Comparison of ENCODE assay signal across 14 cellular contexts in the genomic region with DNA sequence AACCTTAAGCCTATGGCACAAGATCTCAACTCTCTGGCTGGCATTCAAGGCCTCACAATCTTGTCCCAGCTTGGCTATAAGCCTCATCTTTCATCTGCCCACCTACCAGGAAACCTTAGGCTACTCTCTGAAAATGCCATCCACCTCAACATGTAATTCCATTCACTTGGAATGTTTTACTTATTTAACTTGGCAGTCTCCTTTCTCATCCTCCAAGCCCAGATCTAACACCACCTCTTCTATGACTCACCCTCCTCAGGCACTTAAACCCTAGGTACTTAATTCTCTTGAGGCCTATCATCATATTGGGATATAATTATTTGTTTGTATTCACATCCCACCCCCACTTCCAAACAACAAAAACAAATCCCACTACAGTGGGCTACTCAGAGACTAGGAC.
"Had no signal": no experiment of that assay in that cellular context is flagged by ENCODE, and none has a peak within 500 bp of the region (broad histone marks: within the 10 kb centered on the region; RNA-seq: fewer than 3 reads in every experiment).

No MANE protein-coding gene starts in this region.

- H3K4me1 ChIP-seq: left ventricle myocardium inferior, pancreas, testis had no signal

- H3K9ac ChIP-seq: SK-N-SH had no signal

- H3K27ac ChIP-seq: coronary artery, left ventricle myocardium inferior, pancreas, testis had no signal

- ATAC-seq: activated naive CD4-positive, alpha-beta T cell treated with anti-CD3 and anti-CD28 coated beads, Interleukin-2, amount 50 U/mL, for 72 hours; pancreas; stimulated activated naive CD8-positive, alpha-beta T cell treated with anti-CD3 and anti-CD28 coated beads, Interleukin-15, amount 100 ng/mL, for 72 hours; WTC11 had no signal

- H3K4me3 ChIP-seq: coronary artery, left ventricle myocardium inferior, pancreas, testis had no signal

- H3K4me2 ChIP-seq: SK-N-SH had no signal

- DNase-seq: activated CD4-positive, alpha-beta T cell treated with anti-CD3 and anti-CD28 coated beads, Interleukin-2, amount 10 ng/mL, durations not matched to agents 24 days and 14 days; caudate nucleus; effector CD8-positive, alpha-beta T cell; glutamatergic neuron; immature natural killer cell; left ventricle myocardium inferior; pancreas; SK-N-SH; stimulated activated CD4-positive, alpha-beta T cell treated with anti-CD3 and anti-CD28 coated beads, Interleukin-4, amount 100 ng/mL, for 24 hours; stimulated activated naive CD8-positive, alpha-beta T cell treated with anti-CD3 and anti-CD28 coated beads, Interleukin-15, amount 100 ng/mL, for 72 hours; testis had no signal

- H3K9me3 ChIP-seq: left ventricle myocardium inferior, pancreas, SK-N-SH, testis had no signal

- H3K27me3 ChIP-seq: pancreas, testis had no signal

- FAIRE-seq: pancreas had no signal
